ENCODE assay signal across 24 cellular contexts in genomic region chr6:121731381-121731780, GRCh38.
"Had no signal": no experiment of that assay in that cellular context is flagged by ENCODE, and none has a peak within 500 bp of the region (broad histone marks: within the 10 kb centered on the region; RNA-seq: fewer than 3 reads in every experiment).

No MANE protein-coding gene starts in this region.

- H3K4me1 Mint-ChIP-seq: immature natural killer cell, mesothelial cell of epicardium, naive B cell had no signal

- H3K27ac ChIP-seq: coronary artery, dorsolateral prefrontal cortex, esophagus muscularis mucosa, gastrocnemius medialis, heart left ventricle, hepatocyte, left lung, lower lobe of right lung had no signal

- H3K4me3 ChIP-seq: coronary artery, dorsolateral prefrontal cortex, esophagus muscularis mucosa, gastrocnemius medialis, heart left ventricle, hepatocyte, left lung, lower lobe of right lung, mucosa of descending colon had no signal

- H2AFZ ChIP-seq: hepatocyte had no signal

- ATAC-seq: gastrocnemius medialis; heart left ventricle; left cardiac atrium; left lung; left ventricle myocardium superior; lower lobe of right lung; mucosa of descending colon; naive thymus-derived CD8-positive, alpha-beta T cell had no signal

- H3K4me1 ChIP-seq: left lung, lower lobe of right lung had no signal

- H3K79me2 ChIP-seq: hepatocyte had no signal

- H3K4me3 Mint-ChIP-seq: immature natural killer cell; mesothelial cell of epicardium; naive B cell; naive thymus-derived CD8-positive, alpha-beta T cell had no signal

- H3K27me3 ChIP-seq: dorsolateral prefrontal cortex, esophagus muscularis mucosa, gastrocnemius medialis, heart left ventricle, hepatocyte, left lung had no signal

- FAIRE-seq: endothelial cell of umbilical vein, keratinocyte had no signal

- H3K4me2 ChIP-seq: hepatocyte had no signal

- H3K27ac Mint-ChIP-seq: immature natural killer cell; mesothelial cell of epicardium; naive B cell; naive thymus-derived CD8-positive, alpha-beta T cell had no signal

- H3K36me3 Mint-ChIP-seq: immature natural killer cell; naive B cell; naive thymus-derived CD8-positive, alpha-beta T cell had no signal

- H3K27me3 Mint-ChIP-seq: naive B cell; naive thymus-derived CD8-positive, alpha-beta T cell had no signal

- H3K9me3 ChIP-seq: lower lobe of right lung had no signal

- DNase-seq: dermis blood vessel endothelial cell; dorsolateral prefrontal cortex; effector CD4-positive, alpha-beta T cell; effector memory CD4-positive, alpha-beta T cell; foreskin fibroblast; foreskin melanocyte; gastrocnemius medialis; heart left ventricle; hypothalamus; immature natural killer cell; left cardiac atrium; left lung; left ventricle myocardium superior; lower lobe of right lung; mesenchymal stem cell; mucosa of descending colon; naive B cell; naive thymus-derived CD8-positive, alpha-beta T cell had no signal

- H3K36me3 ChIP-seq: esophagus muscularis mucosa, gastrocnemius medialis, heart left ventricle, left lung, lower lobe of right lung had no signal
